8 cellular contexts compared by ENCODE assay signal in genomic region chr1:42931911-42932422, GRCh38. TPM values are rescaled to one million over a fixed set of nuclear protein-coding genes. Genes with fewer than 3 reads are reported as not detected.
DNase-seq lines count a peak whose midpoint lies in the region; ATAC-seq and TF ChIP-seq lines count a peak whose summit lies in the region.

No MANE protein-coding gene starts in this region.

- TF ChIP-seq CTCF in endothelial cell (IDR thresholded peaks at IDR 0.05; ENCODE audit: unreplicated experiment) = no peak

- no peak overlapping the region for H3K9ac ChIP-seq in HUES6 (ENCODE audit: low read length)

- H3K9me3 ChIP-seq in HUES6 (ENCODE audit: control insufficient read depth, insufficient read depth, low read depth, low read length) = no peaks in the 10 kb centered on the region

- H3K36me3 ChIP-seq in HUES6 (ENCODE audit: control insufficient read depth, insufficient read depth, low read length) (peaks cover 100% of the 10 kb centered on the region), urinary bladder (ENCODE audit: insufficient read depth) (peaks cover 3% of the 10 kb centered on the region)

- intact Hi-C loops in posterior vena cava (cut with DNase I) = no loop called here

- H3K4me1 Mint-ChIP-seq in endothelial cell (ENCODE audit: unreplicated experiment) = peaks cover 59% of the 10 kb centered on the region

- H3K27me3 Mint-ChIP-seq in endothelial cell (ENCODE audit: unreplicated experiment) = peaks cover 22% of the 10 kb centered on the region

- DNase-seq in COLO668 (lab: John Stamatoyannopoulos, UW; ENCODE audit: unreplicated experiment) (peak; percentile 72), endothelial cell (ENCODE audit: low spot score) (no peak), posterior vena cava (ENCODE audit: low spot score) (peak; percentile 90), dedifferentiated amniotic fluid mesenchymal stem cell (ENCODE audit: extremely low spot score) (no peak)
- DNase-seq in activated CD4-positive, alpha-beta T cell treated with anti-CD3 and anti-CD28 coated beads for 4 hours = peak; percentile 61 to 64

- H3K4me1 ChIP-seq in HUES6 (ENCODE audit: control insufficient read depth, insufficient read depth, low read length) (peaks cover 45% of the 10 kb centered on the region), urinary bladder (ENCODE audit: insufficient read depth) (no peaks in the 10 kb centered on the region)

- H3K4me3 Mint-ChIP-seq in endothelial cell (ENCODE audit: unreplicated experiment) = peak overlapping the region; percentile 74

- H3K4me3 ChIP-seq in HUES6 (ENCODE audit: low read depth, low read length) = no peak overlapping the region
- no peak overlapping the region for H3K4me3 ChIP-seq in urinary bladder (ENCODE audit: low read depth, low read length)

- H3K27ac ChIP-seq in HUES6 (ENCODE audit: low read depth, low read length) (0 out of 2 replicates have a peak overlapping the region, but pooled peaks have one; percentile 29), urinary bladder (ENCODE audit: low read depth) (peak overlapping the region; percentile 43)

- H3K36me3 Mint-ChIP-seq in endothelial cell (ENCODE audit: low read depth, unreplicated experiment) = peaks cover 61% of the 10 kb centered on the region

- H3K27ac Mint-ChIP-seq in endothelial cell (ENCODE audit: unreplicated experiment) = peak overlapping the region; percentile 52

- H3K27me3 ChIP-seq in HUES6 (ENCODE audit: control insufficient read depth, insufficient read depth, low read length) = no peaks in the 10 kb centered on the region

- peak; percentile 45 for ATAC-seq in GM21360 (IDR thresholded peaks at IDR 0.05; ENCODE audit: unreplicated experiment)

- WGBS in urinary bladder = 54% methylated on average over 11 of the region's 11 CpGs

- H3K9me3 Mint-ChIP-seq in endothelial cell (ENCODE audit: unreplicated experiment) = no peaks in the 10 kb centered on the region

RNA-seq across cellular contexts. Expression of gene SLC2A1, which starts 26.7 kb away (rescaled TPM):
- total RNA-seq in endothelial cell (ENCODE audit: unreplicated experiment) (511 TPM), posterior vena cava (10 to 100 TPM; 13.0 to 17.7 TPM), urinary bladder (78.5 TPM)
- polyA plus RNA-seq in urinary bladder = 56.1 TPM

Comparison
In these comparisons a context has a peak if more than half of its experiments do, and no peak if none do; other contexts are left out.
1. DNase-seq: peak in COLO668 (single experiment), activated CD4-positive, alpha-beta T cell treated with anti-CD3 and anti-CD28 coated beads for 4 hours (2 of 2) and posterior vena cava (single experiment); none in endothelial cell (single experiment) and dedifferentiated amniotic fluid mesenchymal stem cell (single experiment).